In genomic region chr17:77512062-77512946, GRCh38 we compare ENCODE assay signal across 1 cellular context.
TF ChIP-seq lines count a peak whose summit lies in the region.

No MANE protein-coding gene starts in this region.

TF ChIP-seq in HepG2, 621 proteins besides CTCF, POLR2A, EP300 and RAD21 (continued from another document and continues in another):
- no peak for TF ChIP-seq KIAA2018 (CRISPR knock-in tag; IDR thresholded peaks at IDR 0.05; ENCODE audit: borderline replicate concordance)
- peak; percentile 64; the same call in 1 of the 2 replicates for TF ChIP-seq FOXA1 (IDR thresholded peaks at IDR 0.05)
- TF ChIP-seq FOXA1 (CRISPR knock-in tag; IDR thresholded peaks at IDR 0.05): peak; percentile 99
- TF ChIP-seq ZNF205 (CRISPR knock-in tag; IDR thresholded peaks at IDR 0.05): 0 out of 2 replicates have a peak, but pooled peaks have one; percentile 46
- TF ChIP-seq RBFOX2 (IDR thresholded peaks at IDR 0.05; ENCODE audit: low read depth, low read length): peak; percentile 45; the same call in 1 of the 2 replicates
- no peak for TF ChIP-seq RBAK (CRISPR knock-in tag; IDR thresholded peaks at IDR 0.05)
- no peak for TF ChIP-seq ZNF407 (CRISPR knock-in tag; IDR thresholded peaks at IDR 0.05; ENCODE audit: not compliant biosample characterization)
- no peak for TF ChIP-seq GTF3A (CRISPR knock-in tag; conservative IDR thresholded peaks at IDR 0.05)
- TF ChIP-seq ZNF567 (CRISPR knock-in tag; IDR thresholded peaks at IDR 0.05; ENCODE audit: borderline replicate concordance): no peak
- no peak for TF ChIP-seq NR3C1 (CRISPR knock-in tag; IDR thresholded peaks at IDR 0.05)
- TF ChIP-seq ZNF570 (CRISPR knock-in tag; IDR thresholded peaks at IDR 0.05; ENCODE audit: borderline replicate concordance): no peak
- 0 out of 2 replicates have a peak, but pooled peaks have one; percentile 32 for TF ChIP-seq ZBTB33 (CRISPR knock-in tag; IDR thresholded peaks at IDR 0.05)
- peak; percentile 69; the same call in 1 of the 2 replicates for TF ChIP-seq MIER2 (CRISPR knock-in tag; IDR thresholded peaks at IDR 0.05)
- peak; percentile 91; the same call in 1 of the 2 replicates for TF ChIP-seq SIX1 (CRISPR knock-in tag; IDR thresholded peaks at IDR 0.05; ENCODE audit: borderline replicate concordance)
- no peak for TF ChIP-seq KMT2A (CRISPR knock-in tag; IDR thresholded peaks at IDR 0.05)
- TF ChIP-seq SP5 (CRISPR knock-in tag; IDR thresholded peaks at IDR 0.05; ENCODE audit: borderline replicate concordance, low read depth): peak; percentile 94
- TF ChIP-seq SP2 (CRISPR knock-in tag; IDR thresholded peaks at IDR 0.05): no peak
- TF ChIP-seq PTBP1 (IDR thresholded peaks at IDR 0.05; ENCODE audit: low read depth, low read length, poor library complexity, severe bottlenecking): no peak
- TF ChIP-seq AKAP8 (CRISPR knock-in tag; IDR thresholded peaks at IDR 0.05): peak; percentile 95; the same call in 1 of the 2 replicates
- peak; percentile 94; the same call in 1 of the 2 replicates for TF ChIP-seq NCOR1 (IDR thresholded peaks at IDR 0.05; ENCODE audit: borderline replicate concordance, low read length)
- peak; percentile 91 for TF ChIP-seq ATF2 (CRISPR knock-in tag; IDR thresholded peaks at IDR 0.05)
- no peak for TF ChIP-seq SMC3 (IDR thresholded peaks at IDR 0.05; ENCODE audit: low read length)
- no peak for TF ChIP-seq ZNF24 (IDR thresholded peaks at IDR 0.05)
- no peak for TF ChIP-seq MTA1 (CRISPR knock-in tag; IDR thresholded peaks at IDR 0.05; ENCODE audit: borderline replicate concordance)
- no peak for TF ChIP-seq KLF12 (CRISPR knock-in tag; IDR thresholded peaks at IDR 0.05; ENCODE audit: borderline replicate concordance)
- no peak; the same call in 1 of the 2 replicates for TF ChIP-seq ZNF34 (CRISPR knock-in tag; IDR thresholded peaks at IDR 0.05; ENCODE audit: borderline replicate concordance)
- TF ChIP-seq ZBTB34 (CRISPR knock-in tag; IDR thresholded peaks at IDR 0.05): peak; percentile 33; the same call in 1 of the 2 replicates
- TF ChIP-seq FOXK2 (IDR thresholded peaks at IDR 0.05): peak; percentile 99
- no peak for TF ChIP-seq ZNF207 (IDR thresholded peaks at IDR 0.05; ENCODE audit: borderline replicate concordance)
- peak; percentile 60; the same call in 1 of the 2 replicates for TF ChIP-seq ESRRA (CRISPR knock-in tag; IDR thresholded peaks at IDR 0.05; ENCODE audit: low read depth)
- peak; percentile 98 for TF ChIP-seq SMAD3 (CRISPR knock-in tag; IDR thresholded peaks at IDR 0.05)
- TF ChIP-seq TGIF2 (CRISPR knock-in tag; IDR thresholded peaks at IDR 0.05): peak; percentile 75
- no peak for TF ChIP-seq ZNF597 (CRISPR knock-in tag; IDR thresholded peaks at IDR 0.05)
- TF ChIP-seq MEF2D (CRISPR knock-in tag; IDR thresholded peaks at IDR 0.05): peak; percentile 95
- TF ChIP-seq ZMYM2 (CRISPR knock-in tag; IDR thresholded peaks at IDR 0.05): no peak
- no peak for TF ChIP-seq XRCC5 (optimal IDR thresholded peaks at IDR 0.05; ENCODE audit: low read length)
